Comparison of ENCODE assay signal across 20 cellular contexts in genomic region chr17:56983380-56983779, GRCh38. TPM values are rescaled to one million over a fixed set of nuclear protein-coding genes. Genes with fewer than 3 reads are reported as not detected.
DNase-seq lines count a peak whose midpoint lies in the region; TF ChIP-seq lines count a peak whose summit lies in the region.
"Had no signal": no experiment of that assay in that cellular context is flagged by ENCODE, and none has a peak within 500 bp of the region (broad histone marks: within the 10 kb centered on the region; RNA-seq: fewer than 3 reads in every experiment).

No MANE protein-coding gene starts in this region.

- H3K4me1 ChIP-seq in neutrophil (ENCODE audit: control insufficient read depth in 1 of 2, insufficient read depth in 1 of 2, low read depth in 1 of 2, low read length in 1 of 2) (peaks cover 78 to 80% of the 10 kb centered on the region in 2 experiments), vagina (peaks cover 23% of the 10 kb centered on the region)

- H3K27me3 Mint-ChIP-seq in chondrocyte (ENCODE audit: low read depth) = no peaks in the 10 kb centered on the region

- H3K27me3 ChIP-seq in HL-60 (ENCODE audit: insufficient read depth, poor library complexity, severe bottlenecking) (no peaks in the 10 kb centered on the region), neutrophil (no peaks in the 10 kb centered on the region), vagina (no peaks in the 10 kb centered on the region)
- H3K27me3 ChIP-seq: Peyer's patch, SJSA1 had no signal

- no peak overlapping the region for H3K4me3 ChIP-seq in HL-60 (replicated peaks; ENCODE audit: insufficient read depth, low read length)
- peak overlapping the region in 1 of 2 experiments; percentile 19 for H3K4me3 ChIP-seq in neutrophil (ENCODE audit: low read depth in 1 of 2, low read length in 1 of 2)
- no peak overlapping the region for H3K4me3 ChIP-seq in vagina
- H3K4me3 ChIP-seq: Peyer's patch, SJSA1 had no signal

- H3K36me3 Mint-ChIP-seq in chondrocyte (ENCODE audit: low read depth) = peaks cover 23% of the 10 kb centered on the region

- H3K4me1 Mint-ChIP-seq in chondrocyte (ENCODE audit: low read depth) = peaks cover 11% of the 10 kb centered on the region

- no peak for TF ChIP-seq POLR2A in vagina (IDR thresholded peaks at IDR 0.05)

- no peak overlapping the region for H3K4me3 Mint-ChIP-seq in chondrocyte (ENCODE audit: unreplicated experiment)

- DNase-seq in HL-60 (ENCODE audit: low read depth in 1 of 2, low spot score in 1 of 2) = peak; percentile 51 to 77
- peak; percentile 78 to 95 for DNase-seq in NOMO-1 (lab: John Stamatoyannopoulos, UW; ENCODE audit: unreplicated experiment in 2 of 2)
- peak; percentile 43 for DNase-seq in SKM-1 (lab: John Stamatoyannopoulos, UW; ENCODE audit: unreplicated experiment)
- DNase-seq in chondrocyte (ENCODE audit: low spot score) = no peak
- no peak for DNase-seq in vagina (ENCODE audit: extremely low spot score in 2 of 2)
- DNase-seq in NCI-H2171 treated with DMSO at 0.1 percent for 48 hours (lab: John Stamatoyannopoulos, UW) = no peak
- DNase-seq in dedifferentiated amniotic fluid mesenchymal stem cell (ENCODE audit: extremely low spot score) = no peak
- DNase-seq: C1 segment of cervical spinal cord, DMS53, GDM1, KG1, NCI-H1048, NCI-H1417 treated with DMSO at 0.1 percent for 48 hours, NCI-H187, NCI-H446 treated with DMSO at 0.1 percent for 48 hours, NCI-H526 treated with DMSO at 0.1 percent for 48 hours, Peyer's patch, SW 1271 had no signal

- H3K9me3 ChIP-seq in neutrophil (no peaks in the 10 kb centered on the region), vagina (no peaks in the 10 kb centered on the region)
- H3K9me3 ChIP-seq: Peyer's patch, SJSA1 had no signal

- TF ChIP-seq CTCF in HL-60 (IDR thresholded peaks at IDR 0.05; ENCODE audit: insufficient read depth, low read length) (no peak), neutrophil (IDR thresholded peaks at IDR 0.05) (no peak), chondrocyte (IDR thresholded peaks at IDR 0.05) (no peak), vagina (IDR thresholded peaks at IDR 0.05) (no peak)

- intact Hi-C loops in vagina (cut with DNase I) = no loop called here

- peaks cover 9% of the 10 kb centered on the region for H3K36me3 ChIP-seq in neutrophil
- peaks cover 0 to 28% of the 10 kb centered on the region in 2 donors for H3K36me3 ChIP-seq in vagina

- H3K27ac ChIP-seq in HL-60 (replicated peaks) = peak overlapping the region; percentile 82
- peak overlapping the region; percentile 86 for H3K27ac ChIP-seq in neutrophil
- no peak overlapping the region for H3K27ac ChIP-seq in vagina
- H3K27ac ChIP-seq: Peyer's patch, SJSA1 had no signal

- H3K9me3 Mint-ChIP-seq in chondrocyte (ENCODE audit: low read depth) = no peaks in the 10 kb centered on the region

- no peak overlapping the region for H3K27ac Mint-ChIP-seq in chondrocyte (ENCODE audit: unreplicated experiment)

RNA-seq across cellular contexts. Expression of gene SCPEP1, which starts 5.4 kb away (rescaled TPM):
- total RNA-seq in chondrocyte = 44.3 to 67.0 TPM (median 50.8 TPM) in 3 replicates
- 69.5 TPM for total RNA-seq in vagina

RNA-seq across cellular contexts. Expression of gene COIL, which starts 22.5 kb away (rescaled TPM):
- 11.2 to 13.4 TPM (median 12.2 TPM) in 3 replicates for total RNA-seq in chondrocyte
- total RNA-seq in vagina = 9.8 TPM

Comparison
In these comparisons a context has a peak if more than half of its experiments do, and no peak if none do; other contexts are left out.
1. DNase-seq: peak in HL-60 (2 of 2), NOMO-1 (2 of 2) and SKM-1 (single experiment); none in chondrocyte (single experiment), vagina (0 of 2), NCI-H2171 treated with DMSO at 0.1 percent for 48 hours (single experiment) and dedifferentiated amniotic fluid mesenchymal stem cell (single experiment).